ENCODE assay signal across 1 cellular context in the genomic region with DNA sequence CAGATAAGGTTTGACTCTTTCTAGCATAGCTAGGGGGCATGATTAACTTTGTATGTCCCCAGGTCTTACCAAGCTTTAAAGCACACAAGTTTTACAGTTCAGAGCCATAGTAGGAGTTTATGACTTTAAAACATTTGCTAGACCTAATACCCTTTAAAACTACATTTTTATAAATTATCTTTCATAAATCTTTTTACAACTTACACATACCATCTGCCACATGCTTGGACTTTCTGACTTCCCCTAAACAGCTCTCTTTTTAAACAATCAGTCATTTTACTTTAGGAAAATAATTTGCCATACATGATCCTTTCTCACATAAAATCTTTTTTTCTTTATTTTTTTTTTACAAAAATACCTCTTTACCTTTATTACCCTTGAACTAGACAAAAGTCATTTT.
TF ChIP-seq lines count a peak whose summit lies in the region.

No MANE protein-coding gene starts in this region.

TF ChIP-seq in A549, 52 proteins besides CTCF, POLR2A, EP300 and RAD21 (continued from another document):
- TF ChIP-seq ZFP36 (IDR thresholded peaks at IDR 0.05; ENCODE audit: borderline replicate concordance, partially characterized antibody): peak; percentile 56
